Comparison of ENCODE assay signal across 28 cellular contexts in the genomic region with DNA sequence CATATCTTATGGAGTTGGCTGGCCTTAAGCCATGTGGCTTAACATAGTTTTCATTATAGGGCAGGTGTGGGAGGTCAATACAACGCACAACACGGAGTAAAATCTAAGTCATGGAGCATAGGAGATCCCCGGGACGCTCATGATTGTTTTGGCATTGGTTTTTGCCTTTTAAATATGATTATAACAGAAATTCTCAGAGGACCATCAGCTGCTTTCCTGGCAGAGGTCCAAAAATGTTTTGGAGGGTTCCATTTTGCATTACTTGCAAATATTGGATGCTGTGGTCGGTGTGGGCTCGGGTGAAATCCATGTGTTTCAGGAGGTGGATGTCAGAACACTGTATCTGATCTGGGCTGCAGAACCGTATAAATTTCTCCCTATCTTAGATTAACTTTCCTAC. TPM values are rescaled to one million over a fixed set of nuclear protein-coding genes. Genes with fewer than 3 reads are reported as not detected.
DNase-seq lines count a peak whose midpoint lies in the region; ATAC-seq and TF ChIP-seq lines count a peak whose summit lies in the region.
"Had no signal": no experiment of that assay in that cellular context is flagged by ENCODE, and none has a peak within 500 bp of the region (broad histone marks: within the 10 kb centered on the region; RNA-seq: fewer than 3 reads in every experiment).

No MANE protein-coding gene starts in this region.

- H2AFZ ChIP-seq in neuron (ENCODE audit: low read depth, low read length), result no peak overlapping the region

- H3K4me3 Mint-ChIP-seq in CD8-positive, alpha-beta memory T cell, result peak overlapping the region in 4 of 7 donors; percentile 52 to 94 (median 85)
- H3K4me3 Mint-ChIP-seq in glutamatergic neuron (ENCODE audit: unreplicated experiment), result peak overlapping the region; percentile 98
- H3K4me3 Mint-ChIP-seq: activated naive CD8-positive, alpha-beta T cell treated with anti-CD3 and anti-CD28 coated beads, Interleukin-2, amount 10 ng/mL, durations not matched to agents 7 days and 5 days; stimulated activated memory B cell treated with anti-CD40 and anti-IgM and Interleukin-4, amounts not matched to agents 10 μg/mL and 1 μg/mL and 100 μg/mL, for 72 hours had no signal

- no peak overlapping the region for H3K9ac ChIP-seq in SK-N-MC (ENCODE audit: insufficient read length)

- CTCF ChIA-PET in CD8-positive, alpha-beta memory T cell (lab: Charles Lee), result no interaction called here

- H3K27ac Mint-ChIP-seq in CD8-positive, alpha-beta memory T cell, result peak overlapping the region in 5 of 8 donors; percentile 9 to 85 (median 23)
- peak overlapping the region; percentile 9 for H3K27ac Mint-ChIP-seq in glutamatergic neuron (ENCODE audit: unreplicated experiment)
- H3K27ac Mint-ChIP-seq: activated naive CD8-positive, alpha-beta T cell treated with anti-CD3 and anti-CD28 coated beads, Interleukin-2, amount 10 ng/mL, durations not matched to agents 7 days and 5 days had no signal

- H3K9me3 Mint-ChIP-seq in CD8-positive, alpha-beta memory T cell, result no peaks in the 10 kb centered on the region
- H3K9me3 Mint-ChIP-seq in glutamatergic neuron (ENCODE audit: unreplicated experiment), result peaks cover 9% of the 10 kb centered on the region
- H3K9me3 Mint-ChIP-seq: activated naive CD8-positive, alpha-beta T cell treated with anti-CD3 and anti-CD28 coated beads, Interleukin-2, amount 10 ng/mL, durations not matched to agents 7 days and 5 days; stimulated activated memory B cell treated with anti-CD40 and anti-IgM and Interleukin-4, amounts not matched to agents 10 μg/mL and 1 μg/mL and 100 μg/mL, for 72 hours had no signal

- peaks cover 0 to 5% (median 2%) of the 10 kb centered on the region in 3 donors for H3K36me3 Mint-ChIP-seq in CD8-positive, alpha-beta memory T cell
- no peaks in the 10 kb centered on the region for H3K36me3 Mint-ChIP-seq in glutamatergic neuron (ENCODE audit: unreplicated experiment)
- H3K36me3 Mint-ChIP-seq: stimulated activated memory B cell treated with anti-CD40 and anti-IgM and Interleukin-4, amounts not matched to agents 10 μg/mL and 1 μg/mL and 100 μg/mL, for 72 hours had no signal

- no peak overlapping the region for H3K27ac ChIP-seq in CD8-positive, alpha-beta memory T cell (ENCODE audit: low read depth, low read length)
- peak overlapping the region; percentile 16; the same call in 1 of the 2 replicates for H3K27ac ChIP-seq in SK-N-MC
- H3K27ac ChIP-seq: ascending aorta, C4-2B, cardiac muscle cell, colonic mucosa, SJSA1, upper lobe of right lung had no signal

- H3K27me3 ChIP-seq in CD8-positive, alpha-beta memory T cell (ENCODE audit: insufficient read depth, low read length, poor library complexity, severe bottlenecking), result no peaks in the 10 kb centered on the region
- H3K27me3 ChIP-seq in neuron (ENCODE audit: insufficient read depth, low read length), result no peaks in the 10 kb centered on the region
- H3K27me3 ChIP-seq: ascending aorta, colonic mucosa, heart left ventricle, MG63, SJSA1, upper lobe of right lung had no signal

- no peak overlapping the region for H3K4me3 ChIP-seq in CD8-positive, alpha-beta memory T cell (ENCODE audit: low read length)
- H3K4me3 ChIP-seq in SK-N-MC, result peak overlapping the region; percentile 85; the same call in 1 of the 2 replicates
- H3K4me3 ChIP-seq in neuron (ENCODE audit: low read length), result peak overlapping the region; percentile 48
- H3K4me3 ChIP-seq: cardiac muscle cell, colonic mucosa, MG63, SJSA1 had no signal

- H3K4me1 ChIP-seq in CD8-positive, alpha-beta memory T cell (ENCODE audit: insufficient read depth, low read length), result peaks cover 45% of the 10 kb centered on the region
- H3K4me1 ChIP-seq in neuron (ENCODE audit: insufficient read depth, low read length), result peaks cover 31% of the 10 kb centered on the region
- H3K4me1 ChIP-seq: colonic mucosa had no signal

- ATAC-seq in GM18873 (IDR thresholded peaks at IDR 0.05; ENCODE audit: low FRiP score, unreplicated experiment) (no peak), GM19035 (IDR thresholded peaks at IDR 0.05; ENCODE audit: unreplicated experiment) (no peak)
- ATAC-seq: heart left ventricle; left ventricle myocardium superior; stimulated activated memory B cell treated with anti-CD40 and anti-IgM and Interleukin-4, amounts not matched to agents 10 μg/mL and 1 μg/mL and 100 μg/mL, for 72 hours; upper lobe of right lung had no signal

- no peaks in the 10 kb centered on the region for H3K9me3 ChIP-seq in CD8-positive, alpha-beta memory T cell (ENCODE audit: low read length)
- H3K9me3 ChIP-seq in SK-N-MC (ENCODE audit: low read depth, low read length), result no peaks in the 10 kb centered on the region
- H3K9me3 ChIP-seq in neuron (ENCODE audit: low read length), result no peaks in the 10 kb centered on the region
- H3K9me3 ChIP-seq: ascending aorta, colonic mucosa, heart left ventricle, MG63, SJSA1, upper lobe of right lung had no signal

- peaks cover 69 to 83% (median 79%) of the 10 kb centered on the region in 3 donors for H3K4me1 Mint-ChIP-seq in CD8-positive, alpha-beta memory T cell
- peaks cover 41% of the 10 kb centered on the region for H3K4me1 Mint-ChIP-seq in glutamatergic neuron (ENCODE audit: low read depth, unreplicated experiment)

- H3K27me3 Mint-ChIP-seq in CD8-positive, alpha-beta memory T cell, result peaks cover 0 to 3% of the 10 kb centered on the region in 2 donors
- peaks cover 18% of the 10 kb centered on the region for H3K27me3 Mint-ChIP-seq in glutamatergic neuron (ENCODE audit: unreplicated experiment)
- H3K27me3 Mint-ChIP-seq: activated naive CD8-positive, alpha-beta T cell treated with anti-CD3 and anti-CD28 coated beads, Interleukin-2, amount 10 ng/mL, durations not matched to agents 7 days and 5 days; stimulated activated memory B cell treated with anti-CD40 and anti-IgM and Interleukin-4, amounts not matched to agents 10 μg/mL and 1 μg/mL and 100 μg/mL, for 72 hours had no signal

- TF ChIP-seq CTCF in glutamatergic neuron (IDR thresholded peaks at IDR 0.05; ENCODE audit: partially characterized antibody, unreplicated experiment), result no peak

- DNase-seq in CD8-positive, alpha-beta memory T cell, result no peak
- no peak for DNase-seq in SK-N-MC (ENCODE audit: low read depth, low spot score)
- DNase-seq in glutamatergic neuron, result no peak
- no peak for DNase-seq in AG20443 (ENCODE audit: low spot score)
- no peak for DNase-seq in stimulated activated CD4-positive, alpha-beta T cell treated with anti-CD3 and anti-CD28 coated beads, Interleukin-4, amount 100 ng/mL, for 24 hours
- DNase-seq: activated CD4-positive, alpha-beta T cell treated with anti-CD3 and anti-CD28 coated beads for 48 hours; activated effector memory CD4-positive, alpha-beta T cell treated with anti-CD3 and anti-CD28 coated beads, Interleukin-2, amount 50 U/mL, for 16 hours; activated naive CD8-positive, alpha-beta T cell treated with anti-CD3 and anti-CD28 coated beads, Interleukin-2, amount 10 ng/mL, durations not matched to agents 7 days and 5 days; activated T-cell treated with anti-CD3 and anti-CD28 coated beads, Interleukin-2, amount 50 U/mL, for 1 hour; colonic mucosa; GOT3; heart left ventricle; kidney; left ventricle myocardium superior; MG63; NCI-H1105 treated with DMSO at 0.1 percent for 48 hours; NCI-H187 treated with DMSO at 0.1 percent for 48 hours; NCI-H446; NCI-H82; upper lobe of right lung had no signal

- no peaks in the 10 kb centered on the region for H3K36me3 ChIP-seq in CD8-positive, alpha-beta memory T cell (ENCODE audit: insufficient read depth, low read length)
- H3K36me3 ChIP-seq in SK-N-MC (ENCODE audit: insufficient read depth, low read length) (no peaks in the 10 kb centered on the region), neuron (ENCODE audit: insufficient read depth, low read length) (no peaks in the 10 kb centered on the region)
- H3K36me3 ChIP-seq: ascending aorta, cardiac muscle cell, colonic mucosa, heart left ventricle, MG63, upper lobe of right lung had no signal

- POLR2A ChIA-PET in CD8-positive, alpha-beta memory T cell (lab: Charles Lee), result interaction anchor here (0.8 kb wide), 1 partner anchor 97 kb away, joined by 4 read pairs; no protein-coding TSS in a partner anchor

RNA-seq across cellular contexts. Expression of a gene that starts 3.4 kb away (rescaled TPM):
- 10 to 100 TPM; 32.2 to 35.7 TPM for total RNA-seq in CD8-positive, alpha-beta memory T cell
- polyA plus RNA-seq in CD8-positive, alpha-beta memory T cell, result 32.7 TPM
- total RNA-seq in glutamatergic neuron (ENCODE audit: unreplicated experiment), result 75.1 TPM
